8 cellular contexts compared by ENCODE assay signal in genomic region chr18:44681039-44681595, GRCh38. TPM values are rescaled to one million over a fixed set of nuclear protein-coding genes. Genes with fewer than 3 reads are reported as not detected.
DNase-seq lines count a peak whose midpoint lies in the region; ATAC-seq and TF ChIP-seq lines count a peak whose summit lies in the region.

No MANE protein-coding gene starts in this region.

- H3K9ac ChIP-seq in mucosa of rectum (ENCODE audit: low read depth in 1 of 2, low read length in 2 of 2) = peak overlapping the region; percentile 56 to 65

- no peaks in the 10 kb centered on the region for H3K9me3 Mint-ChIP-seq in CD8-positive, alpha-beta T cell

- no peaks in the 10 kb centered on the region for H3K36me3 ChIP-seq in CD8-positive, alpha-beta T cell (ENCODE audit: insufficient read depth, low read length)
- no peaks in the 10 kb centered on the region for H3K36me3 ChIP-seq in mucosa of rectum (ENCODE audit: control insufficient read depth in 2 of 2, insufficient read depth in 2 of 2, low read length in 2 of 2)

- no peak overlapping the region for H3K27ac ChIP-seq in CD8-positive, alpha-beta T cell (ENCODE audit: low read depth, low read length)
- H3K27ac ChIP-seq in mucosa of rectum (ENCODE audit: low read depth in 2 of 2, low read length in 2 of 2) = peak overlapping the region; percentile 75 to 77

- intact Hi-C loops in CD8-positive, alpha-beta T cell (cut with DNase I, micrococcal nuclease) = loop anchor here in 1 of 2 experiments (5.0 kb wide), 1 partner anchor 46 kb away; no protein-coding TSS in a partner anchor

- peak overlapping the region; percentile 85 for H3K4me3 Mint-ChIP-seq in CD8-positive, alpha-beta T cell

- H3K4me1 Mint-ChIP-seq in CD8-positive, alpha-beta T cell (ENCODE audit: low read depth) = peaks cover 7% of the 10 kb centered on the region

- ATAC-seq in CD8-positive, alpha-beta T cell = no peak

- H3K27me3 Mint-ChIP-seq in CD8-positive, alpha-beta T cell (ENCODE audit: low read depth) = peaks cover 13% of the 10 kb centered on the region

- DNase-seq in CD8-positive, alpha-beta T cell = no peak
- no peak for DNase-seq in LNCaP clone FGC (ENCODE audit: low read depth)
- peak; percentile 44 for DNase-seq in cerebellum (ENCODE audit: low spot score)
- DNase-seq in stimulated activated CD8-positive, alpha-beta memory T cell treated with anti-CD3 and anti-CD28 coated beads, Interleukin-4, amount 100 ng/mL, for 48 hours = no peak
- DNase-seq in NCI-H1930 (lab: John Stamatoyannopoulos, UW) = no peak
- no peak for DNase-seq in NK-92 (lab: John Stamatoyannopoulos, UW; ENCODE audit: unreplicated experiment)
- no peak for DNase-seq in HK-2 (ENCODE audit: unreplicated experiment)

- no peaks in the 10 kb centered on the region for H3K9me3 ChIP-seq in CD8-positive, alpha-beta T cell (ENCODE audit: low read length)
- H3K9me3 ChIP-seq in mucosa of rectum (ENCODE audit: control insufficient read depth in 2 of 2, low read length in 2 of 2) = no peaks in the 10 kb centered on the region

- peak overlapping the region; percentile 19 for H3K4me3 ChIP-seq in CD8-positive, alpha-beta T cell (ENCODE audit: low read depth, low read length)
- H3K4me3 ChIP-seq in LNCaP clone FGC (ENCODE audit: low read depth, low read length) (peak overlapping the region; percentile 75), mucosa of rectum (ENCODE audit: low read length in 2 of 2) (peak overlapping the region; percentile 50 to 82)

- POLR2A ChIA-PET in CD8-positive, alpha-beta T cell (lab: Charles Lee) = no interaction called here

- H3K27ac Mint-ChIP-seq in CD8-positive, alpha-beta T cell = no peak overlapping the region

- peaks cover 4% of the 10 kb centered on the region for H3K4me1 ChIP-seq in CD8-positive, alpha-beta T cell (ENCODE audit: insufficient read depth, low read length)
- H3K4me1 ChIP-seq in mucosa of rectum (ENCODE audit: control insufficient read depth in 2 of 2, insufficient read depth in 2 of 2, low read length in 2 of 2) = peaks cover 4 to 5% of the 10 kb centered on the region in 2 donors

- H3K27me3 ChIP-seq in CD8-positive, alpha-beta T cell (ENCODE audit: insufficient read depth, low read length) = no peaks in the 10 kb centered on the region
- peaks cover 0 to 2% of the 10 kb centered on the region in 2 donors for H3K27me3 ChIP-seq in mucosa of rectum (ENCODE audit: control insufficient read depth in 2 of 2, insufficient read depth in 2 of 2, low read length in 2 of 2)

- CTCF ChIA-PET in CD8-positive, alpha-beta T cell (lab: Charles Lee) = no interaction called here

- no peak for TF ChIP-seq CTCF in CD8-positive, alpha-beta T cell (IDR thresholded peaks at IDR 0.05)
- TF ChIP-seq CTCF in LNCaP clone FGC (IDR thresholded peaks at IDR 0.05; ENCODE audit: control insufficient read depth, extremely low read depth, insufficient read depth) = no peak

- no peaks in the 10 kb centered on the region for H3K36me3 Mint-ChIP-seq in CD8-positive, alpha-beta T cell

RNA-seq across cellular contexts. Expression of gene SETBP1, which starts 0.4 kb away (rescaled TPM):
- 1 to 10 TPM in 1 of 2 experiments, under 1 TPM in 1; 0.90 to 2.1 TPM for total RNA-seq in CD8-positive, alpha-beta T cell
- 46.3 TPM for total RNA-seq in cerebellum

Comparison
In these comparisons a context has a peak if more than half of its experiments do, and no peak if none do; other contexts are left out.
1. H3K4me3 ChIP-seq: peak in every context shown above with its lines; median percentile 75 in LNCaP clone FGC; 66 in mucosa of rectum; 19 in CD8-positive, alpha-beta T cell.
2. RNA of gene SETBP1, which starts 0.4 kb away (total RNA-seq): 46.3 TPM in cerebellum (single experiment); 0.90 to 2.1 TPM in CD8-positive, alpha-beta T cell; every median in the first group is over 10 times any median in the second.